7 cellular contexts compared by ENCODE assay signal in the genomic region with DNA sequence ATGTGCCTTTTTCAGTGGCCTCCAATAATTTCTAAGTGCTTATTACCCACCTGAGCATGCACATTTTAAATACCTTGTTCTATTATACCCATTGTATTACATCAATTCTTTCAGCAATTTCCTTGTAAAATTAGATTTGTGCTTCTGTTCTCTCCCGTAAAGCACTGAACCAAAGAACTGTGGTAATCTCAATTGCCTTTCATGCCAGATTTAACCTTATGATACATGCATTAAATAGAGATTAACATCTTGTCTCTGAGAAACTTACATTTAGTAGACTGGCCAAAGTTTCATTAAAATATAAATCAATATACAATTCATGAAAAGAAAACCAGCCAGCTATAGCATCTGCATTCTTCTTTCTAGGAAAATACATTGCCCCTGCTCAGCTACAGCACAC.
"Had no signal": no experiment of that assay in that cellular context is flagged by ENCODE, and none has a peak within 500 bp of the region (broad histone marks: within the 10 kb centered on the region; RNA-seq: fewer than 3 reads in every experiment).

No MANE protein-coding gene starts in this region.

- ATAC-seq: HCT116, K562 had no signal

- H3K27ac ChIP-seq: GM23248 had no signal

- DNase-seq: GM23248, H7, HFFc6, IMR-90, KG1 had no signal
